Comparison of ENCODE assay signal across 10 cellular contexts in genomic region chr11:75311858-75312288, GRCh38. TPM values are rescaled to one million over a fixed set of nuclear protein-coding genes. Genes with fewer than 3 reads are reported as not detected.
DNase-seq lines count a peak whose midpoint lies in the region; ATAC-seq lines count a peak whose summit lies in the region.
"Had no signal": no experiment of that assay in that cellular context is flagged by ENCODE, and none has a peak within 500 bp of the region (broad histone marks: within the 10 kb centered on the region; RNA-seq: fewer than 3 reads in every experiment).

No MANE protein-coding gene starts in this region.

- H3K27me3 ChIP-seq in BLaER1 = no peaks in the 10 kb centered on the region

- intact Hi-C loops in left ventricle myocardium superior (cut with micrococcal nuclease) = no loop called here
- intact Hi-C loops in posterior vena cava (cut with DNase I) = no loop called here

- H3K36me3 ChIP-seq in BLaER1 = peaks cover 63% of the 10 kb centered on the region

- peak; percentile 66 for DNase-seq in amniotic epithelial cell (ENCODE audit: low read depth)
- DNase-seq in left ventricle myocardium superior = peak; percentile 88
- peak; percentile 95 for DNase-seq in posterior vena cava (ENCODE audit: low spot score)
- DNase-seq in activated CD8-positive, alpha-beta memory T cell treated with anti-CD3 and anti-CD28 coated beads, Interleukin-2, amount 50 U/mL, for 4 hours = no peak
- no peak for DNase-seq in amniotic stem cell (lab: John Stamatoyannopoulos, UW)
- DNase-seq: activated CD4-positive, CD25-positive, alpha-beta regulatory T cell treated with anti-CD3 and anti-CD28 coated beads, Interleukin-2, amount 50 U/mL, for 72 hours; MM.1S had no signal

- H3K4me1 ChIP-seq in BLaER1 = peaks cover 49% of the 10 kb centered on the region

- peaks cover 100% of the 10 kb centered on the region for H4K20me1 ChIP-seq in BLaER1

- no peak overlapping the region for H3K4me2 ChIP-seq in BLaER1

- H3K9ac ChIP-seq in BLaER1 = 0 out of 2 replicates have a peak overlapping the region, but pooled peaks have one; percentile 29

- no peaks in the 10 kb centered on the region for H3K9me3 ChIP-seq in BLaER1

- no peak overlapping the region for H3K27ac ChIP-seq in BLaER1

- peak; percentile 88 for ATAC-seq in left ventricle myocardium superior
- no peak for ATAC-seq in GM19035 (IDR thresholded peaks at IDR 0.05; ENCODE audit: unreplicated experiment)
- ATAC-seq in GM21515 (IDR thresholded peaks at IDR 0.05; ENCODE audit: unreplicated experiment) = no peak

- H3K4me3 ChIP-seq in BLaER1 = no peak overlapping the region

RNA-seq across cellular contexts. Expression of gene ARRB1, which starts 39.6 kb away (rescaled TPM):
- total RNA-seq in left ventricle myocardium superior (26.5 TPM), posterior vena cava (10 to 100 TPM; 42.3 to 44.3 TPM)

Comparison
In these comparisons a context has a peak if more than half of its experiments do, and no peak if none do; other contexts are left out.
1. DNase-seq: peak in amniotic epithelial cell (single experiment), left ventricle myocardium superior (single experiment) and posterior vena cava (single experiment); none in activated CD8-positive, alpha-beta memory T cell treated with anti-CD3 and anti-CD28 coated beads, Interleukin-2, amount 50 U/mL, for 4 hours (single experiment) and amniotic stem cell (single experiment).